Comparison of ENCODE assay signal across 24 cellular contexts in the genomic region with DNA sequence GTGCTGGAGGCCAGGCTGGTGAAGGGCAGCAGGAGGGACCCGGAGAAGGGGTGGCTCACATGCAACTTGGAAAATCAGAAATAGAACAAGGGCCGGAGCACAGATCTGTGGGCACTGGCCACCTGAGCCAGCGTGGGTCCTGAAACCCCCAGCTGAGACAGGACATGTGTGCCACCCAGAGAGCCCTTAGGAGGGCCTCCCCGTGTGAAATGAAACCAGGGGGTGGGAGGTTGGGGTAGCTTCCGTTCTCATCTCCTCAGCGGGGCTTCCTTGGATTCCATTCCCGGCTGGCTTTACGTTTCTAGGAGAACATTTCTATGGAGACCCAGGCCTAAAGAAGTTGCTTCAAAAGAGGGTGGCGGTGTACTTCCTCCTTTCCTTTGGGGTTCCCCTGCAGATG.
"Had no signal": no experiment of that assay in that cellular context is flagged by ENCODE, and none has a peak within 500 bp of the region (broad histone marks: within the 10 kb centered on the region; RNA-seq: fewer than 3 reads in every experiment).

No MANE protein-coding gene starts in this region.

- H3K9me3 ChIP-seq: adrenal gland, ascending aorta, esophagus squamous epithelium, gastrocnemius medialis, lower lobe of right lung, upper lobe of right lung had no signal

- H3K27ac Mint-ChIP-seq: activated B cell treated with CpG ODN at 0.5 μM for 24 hours; activated CD4-positive, alpha-beta T cell treated with anti-CD3 and anti-CD28 coated beads for 36 hours; activated naive CD8-positive, alpha-beta T cell; activated T-cell treated with anti-CD3 and anti-CD28 coated beads, Interleukin-2, amount 50 U/mL, for 24 hours; activated T-helper 17 cell treated with anti-CD3 and anti-CD28 coated beads, Interleukin-2, amount 50 U/mL, for 72 hours; naive thymus-derived CD8-positive, alpha-beta T cell; T-helper 1 cell treated with Interleukin-12 subunit alpha and Interleukin-12 subunit beta and Interleukin-4 antibody, amounts not matched to agents 30 μg/mL and 1 μg/mL, for 36 hours had no signal

- H3K27me3 ChIP-seq: adrenal gland, ascending aorta, gastrocnemius medialis, upper lobe of right lung had no signal

- H3K4me3 Mint-ChIP-seq: activated B cell treated with CpG ODN at 0.5 μM for 24 hours; activated CD4-positive, alpha-beta T cell treated with anti-CD3 and anti-CD28 coated beads for 36 hours; activated T-cell treated with anti-CD3 and anti-CD28 coated beads, Interleukin-2, amount 50 U/mL, for 24 hours; activated T-helper 17 cell treated with anti-CD3 and anti-CD28 coated beads, Interleukin-2, amount 50 U/mL, for 72 hours; central memory CD8-positive, alpha-beta T cell; naive thymus-derived CD8-positive, alpha-beta T cell; T-helper 1 cell treated with Interleukin-12 subunit alpha and Interleukin-12 subunit beta and Interleukin-4 antibody, amounts not matched to agents 30 μg/mL and 1 μg/mL, for 36 hours had no signal

- H3K4me3 ChIP-seq: adrenal gland, ascending aorta, esophagus squamous epithelium, gastrocnemius medialis, lower lobe of right lung, upper lobe of right lung had no signal

- H3K27me3 Mint-ChIP-seq: activated B cell treated with CpG ODN at 0.5 μM for 24 hours; activated T-helper 17 cell treated with anti-CD3 and anti-CD28 coated beads, Interleukin-2, amount 50 U/mL, for 72 hours; central memory CD8-positive, alpha-beta T cell had no signal

- H3K27ac ChIP-seq: adrenal gland, ascending aorta, esophagus squamous epithelium, gastrocnemius medialis, lower lobe of right lung, upper lobe of right lung had no signal

- H3K9me3 Mint-ChIP-seq: activated B cell treated with CpG ODN at 0.5 μM for 24 hours; activated T-cell treated with anti-CD3 and anti-CD28 coated beads, Interleukin-2, amount 50 U/mL, for 24 hours; activated T-helper 17 cell treated with anti-CD3 and anti-CD28 coated beads, Interleukin-2, amount 50 U/mL, for 72 hours; central memory CD8-positive, alpha-beta T cell; naive thymus-derived CD8-positive, alpha-beta T cell; T-helper 1 cell treated with Interleukin-12 subunit alpha and Interleukin-12 subunit beta and Interleukin-4 antibody, amounts not matched to agents 30 μg/mL and 1 μg/mL, for 36 hours had no signal

- DNase-seq: activated B cell treated with CpG ODN at 0.5 μM for 24 hours; activated CD4-positive, alpha-beta T cell treated with anti-CD3 and anti-CD28 coated beads for 36 hours; activated CD4-positive, alpha-beta T cell treated with anti-CD3 and anti-CD28 coated beads, Interleukin-2, amount 50 U/mL, for 4 hours; activated CD8-positive, alpha-beta memory T cell treated with anti-CD3 and anti-CD28 coated beads for 24 hours; activated CD8-positive, alpha-beta memory T cell treated with anti-CD3 and anti-CD28 coated beads, Interleukin-2, amount 50 U/mL, for 4 hours; activated T-cell treated with anti-CD3 and anti-CD28 coated beads, Interleukin-2, amount 50 U/mL, for 24 hours; adrenal gland; effector memory CD4-positive, alpha-beta T cell; esophagus squamous epithelium; gastrocnemius medialis; head of caudate nucleus; islet precursor cell; lower lobe of right lung; naive thymus-derived CD8-positive, alpha-beta T cell; occipital lobe; stimulated activated CD4-positive, alpha-beta T cell treated with anti-CD3 and anti-CD28 coated beads, Interleukin-4, amount 100 ng/mL, for 1 hour; stimulated activated naive CD4-positive, alpha-beta T cell treated with Interleukin-2 at 50 U/mL for 16 hours; T1000; upper lobe of right lung had no signal

- ATAC-seq: activated CD4-positive, alpha-beta T cell treated with anti-CD3 and anti-CD28 coated beads for 36 hours; activated T-helper 17 cell treated with anti-CD3 and anti-CD28 coated beads, Interleukin-2, amount 50 U/mL, for 72 hours; gastrocnemius medialis; lower lobe of right lung; naive thymus-derived CD8-positive, alpha-beta T cell; upper lobe of right lung had no signal

- H3K36me3 ChIP-seq: adrenal gland, gastrocnemius medialis, upper lobe of right lung had no signal
